1 cellular context compared by ENCODE assay signal in the genomic region with DNA sequence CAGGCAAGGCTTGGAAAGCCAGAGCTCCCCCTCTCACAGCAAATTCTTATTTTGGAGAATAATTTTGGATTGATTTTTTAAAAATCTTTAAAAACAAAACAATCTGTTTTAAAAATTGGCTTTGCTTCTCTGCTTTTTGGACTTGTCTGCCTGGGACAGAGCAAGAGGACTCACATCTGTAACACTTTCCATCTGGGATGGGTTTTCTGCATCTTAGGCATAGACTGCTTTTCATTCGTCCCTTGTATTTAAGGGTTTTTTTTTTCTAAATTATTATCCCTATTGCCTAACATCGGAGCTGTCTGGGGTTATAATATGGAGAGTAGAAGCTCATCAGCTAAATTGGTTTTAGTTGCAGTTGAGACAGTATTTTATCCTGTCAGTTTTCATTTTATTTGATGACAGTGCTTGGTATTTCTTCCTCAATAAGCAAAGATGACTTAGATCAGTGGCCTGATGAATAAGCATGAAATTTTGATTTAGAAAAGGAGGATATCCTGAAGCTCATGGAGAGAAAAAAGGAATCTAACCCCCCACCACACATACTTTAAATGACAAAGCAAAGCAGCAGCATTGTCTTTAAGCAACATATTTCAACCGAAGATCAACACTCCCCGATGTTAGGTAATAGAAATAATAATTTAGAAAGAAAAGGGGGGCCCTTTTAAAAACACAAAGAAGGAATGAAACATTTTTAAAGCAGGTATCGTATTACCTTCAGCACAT.
TF ChIP-seq lines count a peak whose summit lies in the region.

No MANE protein-coding gene starts in this region.

TF ChIP-seq in A549, 52 proteins besides CTCF, POLR2A, EP300 and RAD21:
- TF ChIP-seq, protein P1, sequence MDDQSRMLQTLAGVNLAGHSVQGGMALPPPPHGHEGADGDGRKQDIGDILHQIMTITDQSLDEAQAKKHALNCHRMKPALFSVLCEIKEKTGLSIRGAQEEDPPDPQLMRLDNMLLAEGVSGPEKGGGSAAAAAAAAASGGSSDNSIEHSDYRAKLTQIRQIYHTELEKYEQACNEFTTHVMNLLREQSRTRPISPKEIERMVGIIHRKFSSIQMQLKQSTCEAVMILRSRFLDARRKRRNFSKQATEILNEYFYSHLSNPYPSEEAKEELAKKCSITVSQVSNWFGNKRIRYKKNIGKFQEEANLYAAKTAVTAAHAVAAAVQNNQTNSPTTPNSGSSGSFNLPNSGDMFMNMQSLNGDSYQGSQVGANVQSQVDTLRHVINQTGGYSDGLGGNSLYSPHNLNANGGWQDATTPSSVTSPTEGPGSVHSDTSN (IDR thresholded peaks at IDR 0.05) = no peak
- TF ChIP-seq CHD2 (IDR thresholded peaks at IDR 0.05; ENCODE audit: low read length, partially characterized antibody) (no peak), HOXB13 (CRISPR knock-in tag; IDR thresholded peaks at IDR 0.05; ENCODE audit: low read depth) (no peak), MAFK (IDR thresholded peaks at IDR 0.05; ENCODE audit: partially characterized antibody) (no peak), FOXS1 (CRISPR knock-in tag; IDR thresholded peaks at IDR 0.05) (no peak), GATA3 (IDR thresholded peaks at IDR 0.05; ENCODE audit: borderline replicate concordance) (no peak), RFX5 (IDR thresholded peaks at IDR 0.05) (no peak), RCOR1 (IDR thresholded peaks at IDR 0.05; ENCODE audit: low read depth, low read length) (no peak), ZNF302 (CRISPR knock-in tag; IDR thresholded peaks at IDR 0.05) (no peak), HOXA7 (CRISPR knock-in tag; IDR thresholded peaks at IDR 0.05) (no peak), ATOH8 (CRISPR knock-in tag; IDR thresholded peaks at IDR 0.05; ENCODE audit: low read depth) (no peak), HMGXB4 (CRISPR knock-in tag; IDR thresholded peaks at IDR 0.05; ENCODE audit: borderline replicate concordance) (no peak), NR3C1 (IDR thresholded peaks at IDR 0.05) (no peak), HEYL (CRISPR knock-in tag; IDR thresholded peaks at IDR 0.05) (no peak), FOSB (CRISPR knock-in tag; IDR thresholded peaks at IDR 0.05) (no peak), EHMT2 (IDR thresholded peaks at IDR 0.05; ENCODE audit: low read depth) (no peak)
